In the genomic region with DNA sequence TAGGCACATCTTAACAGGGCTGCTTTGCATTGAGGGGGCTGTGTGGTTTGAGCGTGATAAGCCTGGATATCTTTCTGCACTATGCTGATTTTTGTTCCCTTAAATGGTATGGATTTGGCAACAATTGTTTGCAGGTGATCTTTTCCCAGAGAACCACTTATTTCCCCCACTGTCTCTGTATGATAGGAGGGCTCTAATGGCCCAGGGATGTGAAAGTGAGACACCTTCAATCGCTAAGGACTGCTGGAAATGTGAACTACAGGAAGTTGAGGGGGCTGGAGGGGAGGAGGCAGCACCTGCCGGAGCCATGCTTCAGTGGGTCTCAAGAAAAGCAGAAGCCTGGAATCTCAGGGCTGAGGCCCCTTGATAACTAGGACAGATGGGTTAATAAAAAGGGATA, we compare ENCODE assay signal across 1 cellular context.
A peak's percentile ranks its signal among the peaks of the same experiment; 100 is the strongest.
TF ChIP-seq lines count a peak whose summit lies in the region.

No MANE protein-coding gene starts in this region.

TF ChIP-seq in GM12878, 131 proteins besides CTCF, POLR2A, EP300 and RAD21 (continued from another document and continues in another):
- TF ChIP-seq, protein P1, sequence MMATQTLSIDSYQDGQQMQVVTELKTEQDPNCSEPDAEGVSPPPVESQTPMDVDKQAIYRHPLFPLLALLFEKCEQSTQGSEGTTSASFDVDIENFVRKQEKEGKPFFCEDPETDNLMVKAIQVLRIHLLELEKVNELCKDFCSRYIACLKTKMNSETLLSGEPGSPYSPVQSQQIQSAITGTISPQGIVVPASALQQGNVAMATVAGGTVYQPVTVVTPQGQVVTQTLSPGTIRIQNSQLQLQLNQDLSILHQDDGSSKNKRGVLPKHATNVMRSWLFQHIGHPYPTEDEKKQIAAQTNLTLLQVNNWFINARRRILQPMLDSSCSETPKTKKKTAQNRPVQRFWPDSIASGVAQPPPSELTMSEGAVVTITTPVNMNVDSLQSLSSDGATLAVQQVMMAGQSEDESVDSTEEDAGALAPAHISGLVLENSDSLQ (IDR thresholded peaks at IDR 0.05), result no peak
- TF ChIP-seq, protein P2, sequence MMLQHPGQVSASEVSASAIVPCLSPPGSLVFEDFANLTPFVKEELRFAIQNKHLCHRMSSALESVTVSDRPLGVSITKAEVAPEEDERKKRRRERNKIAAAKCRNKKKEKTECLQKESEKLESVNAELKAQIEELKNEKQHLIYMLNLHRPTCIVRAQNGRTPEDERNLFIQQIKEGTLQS (IDR thresholded peaks at IDR 0.05; ENCODE audit: borderline replicate concordance, extremely low read depth, low read depth, low read length), result no peak
- TF ChIP-seq ZSCAN29 (IDR thresholded peaks at IDR 0.05) (no peak), ZZZ3 (IDR thresholded peaks at IDR 0.05; ENCODE audit: control insufficient read depth, insufficient read length, low read depth) (no peak), ZBED1 (IDR thresholded peaks at IDR 0.05; ENCODE audit: borderline replicate concordance) (no peak), ESRRA (IDR thresholded peaks at IDR 0.05; ENCODE audit: low read length) (no peak), TCF3 (IDR thresholded peaks at IDR 0.05; ENCODE audit: borderline replicate concordance, insufficient read depth, low read depth, low read length) (peak; percentile 81; the same call in 1 of the 2 replicates), TCF12 (IDR thresholded peaks at IDR 0.05; ENCODE audit: low read depth, low read length) (peak; percentile 91; the same call in 1 of the 2 replicates), CEBPB (IDR thresholded peaks at IDR 0.05; ENCODE audit: borderline replicate concordance in 1 of 2, low read depth in 2 of 2, low read length in 2 of 2) (no peak), EGR1 (IDR thresholded peaks at IDR 0.05; ENCODE audit: borderline replicate concordance in 1 of 2, low read depth in 2 of 2, low read length in 2 of 2) (peak in 1 of 2 experiments; percentile 33; a peak in 1 of 3 replicates), LARP7 (IDR thresholded peaks at IDR 0.05) (no peak), MEF2A (IDR thresholded peaks at IDR 0.05; ENCODE audit: insufficient read depth, low read depth, low read length) (0 out of 2 replicates have a peak, but pooled peaks have one; percentile 38), SIX5 (IDR thresholded peaks at IDR 0.05; ENCODE audit: low read depth, low read length, severe bottlenecking) (no peak), BMI1 (IDR thresholded peaks at IDR 0.05; ENCODE audit: borderline replicate concordance) (no peak), SMARCA5 (IDR thresholded peaks at IDR 0.05) (no peak), RUNX3 (IDR thresholded peaks at IDR 0.05; ENCODE audit: low read length) (peak; percentile 55), IKZF1 (conservative IDR thresholded peaks at IDR 0.05) (peak; percentile 86), CHD2 (IDR thresholded peaks at IDR 0.05; ENCODE audit: borderline replicate concordance, low read depth, low read length) (no peak), CBFB (IDR thresholded peaks at IDR 0.05; ENCODE audit: low read depth) (no peak), IRF4 (IDR thresholded peaks at IDR 0.05; ENCODE audit: low read depth, low read length) (no peak), ATF7 (IDR thresholded peaks at IDR 0.05; ENCODE audit: low read depth) (no peak), CBX3 (IDR thresholded peaks at IDR 0.05; ENCODE audit: borderline replicate concordance, low read depth) (no peak), RCOR1 (conservative IDR thresholded peaks at IDR 0.05; ENCODE audit: low read depth, low read length) (no peak), STAT3 (IDR thresholded peaks at IDR 0.05; ENCODE audit: low read depth, low read length) (no peak), IKZF2 (IDR thresholded peaks at IDR 0.05) (peak; percentile 81 to 83), SMC3 (IDR thresholded peaks at IDR 0.05; ENCODE audit: borderline replicate concordance, low read length) (no peak), NFYA (IDR thresholded peaks at IDR 0.05; ENCODE audit: borderline replicate concordance, low read depth, low read length) (no peak), YBX1 (IDR thresholded peaks at IDR 0.05) (no peak), BHLHE40 (IDR thresholded peaks at IDR 0.05; ENCODE audit: borderline replicate concordance in 1 of 2, low read depth in 2 of 2, low read length in 1 of 2) (peak; percentile 56 to 74; a peak in 2 of 4 replicates), ASH2L (IDR thresholded peaks at IDR 0.05; ENCODE audit: borderline replicate concordance, low read depth) (no peak), EZH2 (IDR thresholded peaks at IDR 0.05; ENCODE audit: borderline replicate concordance, control insufficient read depth, low read depth, low read length) (no peak), MYB (IDR thresholded peaks at IDR 0.05; ENCODE audit: borderline replicate concordance, low read depth, low read length) (no peak), POLR2AphosphoS5 (IDR thresholded peaks at IDR 0.05; ENCODE audit: low read length) (no peak), NFIC (IDR thresholded peaks at IDR 0.05; ENCODE audit: low read depth, low read length) (peak; percentile 80; the same call in 1 of the 2 replicates), SMAD5 (IDR thresholded peaks at IDR 0.05; ENCODE audit: low read depth) (no peak), FOXK2 (IDR thresholded peaks at IDR 0.05) (no peak), POLR2AphosphoS2 (IDR thresholded peaks at IDR 0.05; ENCODE audit: low read depth, low read length) (no peak), RB1 (IDR thresholded peaks at IDR 0.05; ENCODE audit: borderline replicate concordance) (no peak), NR2C1 (IDR thresholded peaks at IDR 0.05) (no peak), SPI1 (IDR thresholded peaks at IDR 0.05; ENCODE audit: borderline replicate concordance, insufficient read depth, low read depth, low read length) (peak; percentile 82; the same call in 1 of the 2 replicates), YY1 (IDR thresholded peaks at IDR 0.05; ENCODE audit: low read depth, low read length) (no peak), KLF5 (IDR thresholded peaks at IDR 0.05; ENCODE audit: partially characterized antibody) (no peak), JUNB (IDR thresholded peaks at IDR 0.05) (no peak)
- TF ChIP-seq, protein P3, sequence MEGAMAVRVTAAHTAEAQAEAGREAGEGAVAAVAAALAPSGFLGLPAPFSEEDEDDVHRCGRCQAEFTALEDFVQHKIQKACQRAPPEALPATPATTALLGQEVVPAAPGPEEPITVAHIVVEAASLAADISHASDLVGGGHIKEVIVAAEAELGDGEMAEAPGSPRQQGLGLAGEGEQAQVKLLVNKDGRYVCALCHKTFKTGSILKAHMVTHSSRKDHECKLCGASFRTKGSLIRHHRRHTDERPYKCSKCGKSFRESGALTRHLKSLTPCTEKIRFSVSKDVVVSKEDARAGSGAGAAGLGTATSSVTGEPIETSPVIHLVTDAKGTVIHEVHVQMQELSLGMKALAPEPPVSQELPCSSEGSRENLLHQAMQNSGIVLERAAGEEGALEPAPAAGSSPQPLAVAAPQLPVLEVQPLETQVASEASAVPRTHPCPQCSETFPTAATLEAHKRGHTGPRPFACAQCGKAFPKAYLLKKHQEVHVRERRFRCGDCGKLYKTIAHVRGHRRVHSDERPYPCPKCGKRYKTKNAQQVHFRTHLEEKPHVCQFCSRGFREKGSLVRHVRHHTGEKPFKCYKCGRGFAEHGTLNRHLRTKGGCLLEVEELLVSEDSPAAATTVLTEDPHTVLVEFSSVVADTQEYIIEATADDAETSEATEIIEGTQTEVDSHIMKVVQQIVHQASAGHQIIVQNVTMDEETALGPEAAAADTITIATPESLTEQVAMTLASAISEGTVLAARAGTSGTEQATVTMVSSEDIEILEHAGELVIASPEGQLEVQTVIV (IDR thresholded peaks at IDR 0.05; ENCODE audit: borderline replicate concordance, partially characterized antibody), result no peak
- TF ChIP-seq, protein P4, sequence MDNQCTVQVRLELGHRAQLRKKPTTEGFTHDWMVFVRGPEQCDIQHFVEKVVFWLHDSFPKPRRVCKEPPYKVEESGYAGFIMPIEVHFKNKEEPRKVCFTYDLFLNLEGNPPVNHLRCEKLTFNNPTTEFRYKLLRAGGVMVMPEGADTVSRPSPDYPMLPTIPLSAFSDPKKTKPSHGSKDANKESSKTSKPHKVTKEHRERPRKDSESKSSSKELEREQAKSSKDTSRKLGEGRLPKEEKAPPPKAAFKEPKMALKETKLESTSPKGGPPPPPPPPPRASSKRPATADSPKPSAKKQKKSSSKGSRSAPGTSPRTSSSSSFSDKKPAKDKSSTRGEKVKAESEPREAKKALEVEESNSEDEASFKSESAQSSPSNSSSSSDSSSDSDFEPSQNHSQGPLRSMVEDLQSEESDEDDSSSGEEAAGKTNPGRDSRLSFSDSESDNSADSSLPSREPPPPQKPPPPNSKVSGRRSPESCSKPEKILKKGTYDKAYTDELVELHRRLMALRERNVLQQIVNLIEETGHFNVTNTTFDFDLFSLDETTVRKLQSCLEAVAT (IDR thresholded peaks at IDR 0.05), result no peak
- TF ChIP-seq, protein P5, sequence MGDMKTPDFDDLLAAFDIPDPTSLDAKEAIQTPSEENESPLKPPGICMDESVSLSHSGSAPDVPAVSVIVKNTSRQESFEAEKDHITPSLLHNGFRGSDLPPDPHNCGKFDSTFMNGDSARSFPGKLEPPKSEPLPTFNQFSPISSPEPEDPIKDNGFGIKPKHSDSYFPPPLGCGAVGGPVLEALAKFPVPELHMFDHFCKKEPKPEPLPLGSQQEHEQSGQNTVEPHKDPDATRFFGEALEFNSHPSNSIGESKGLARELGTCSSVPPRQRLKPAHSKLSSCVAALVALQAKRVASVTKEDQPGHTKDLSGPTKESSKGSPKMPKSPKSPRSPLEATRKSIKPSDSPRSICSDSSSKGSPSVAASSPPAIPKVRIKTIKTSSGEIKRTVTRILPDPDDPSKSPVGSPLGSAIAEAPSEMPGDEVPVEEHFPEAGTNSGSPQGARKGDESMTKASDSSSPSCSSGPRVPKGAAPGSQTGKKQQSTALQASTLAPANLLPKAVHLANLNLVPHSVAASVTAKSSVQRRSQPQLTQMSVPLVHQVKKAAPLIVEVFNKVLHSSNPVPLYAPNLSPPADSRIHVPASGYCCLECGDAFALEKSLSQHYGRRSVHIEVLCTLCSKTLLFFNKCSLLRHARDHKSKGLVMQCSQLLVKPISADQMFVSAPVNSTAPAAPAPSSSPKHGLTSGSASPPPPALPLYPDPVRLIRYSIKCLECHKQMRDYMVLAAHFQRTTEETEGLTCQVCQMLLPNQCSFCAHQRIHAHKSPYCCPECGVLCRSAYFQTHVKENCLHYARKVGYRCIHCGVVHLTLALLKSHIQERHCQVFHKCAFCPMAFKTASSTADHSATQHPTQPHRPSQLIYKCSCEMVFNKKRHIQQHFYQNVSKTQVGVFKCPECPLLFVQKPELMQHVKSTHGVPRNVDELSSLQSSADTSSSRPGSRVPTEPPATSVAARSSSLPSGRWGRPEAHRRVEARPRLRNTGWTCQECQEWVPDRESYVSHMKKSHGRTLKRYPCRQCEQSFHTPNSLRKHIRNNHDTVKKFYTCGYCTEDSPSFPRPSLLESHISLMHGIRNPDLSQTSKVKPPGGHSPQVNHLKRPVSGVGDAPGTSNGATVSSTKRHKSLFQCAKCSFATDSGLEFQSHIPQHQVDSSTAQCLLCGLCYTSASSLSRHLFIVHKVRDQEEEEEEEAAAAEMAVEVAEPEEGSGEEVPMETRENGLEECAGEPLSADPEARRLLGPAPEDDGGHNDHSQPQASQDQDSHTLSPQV (IDR thresholded peaks at IDR 0.05), result no peak
- TF ChIP-seq, protein P6, sequence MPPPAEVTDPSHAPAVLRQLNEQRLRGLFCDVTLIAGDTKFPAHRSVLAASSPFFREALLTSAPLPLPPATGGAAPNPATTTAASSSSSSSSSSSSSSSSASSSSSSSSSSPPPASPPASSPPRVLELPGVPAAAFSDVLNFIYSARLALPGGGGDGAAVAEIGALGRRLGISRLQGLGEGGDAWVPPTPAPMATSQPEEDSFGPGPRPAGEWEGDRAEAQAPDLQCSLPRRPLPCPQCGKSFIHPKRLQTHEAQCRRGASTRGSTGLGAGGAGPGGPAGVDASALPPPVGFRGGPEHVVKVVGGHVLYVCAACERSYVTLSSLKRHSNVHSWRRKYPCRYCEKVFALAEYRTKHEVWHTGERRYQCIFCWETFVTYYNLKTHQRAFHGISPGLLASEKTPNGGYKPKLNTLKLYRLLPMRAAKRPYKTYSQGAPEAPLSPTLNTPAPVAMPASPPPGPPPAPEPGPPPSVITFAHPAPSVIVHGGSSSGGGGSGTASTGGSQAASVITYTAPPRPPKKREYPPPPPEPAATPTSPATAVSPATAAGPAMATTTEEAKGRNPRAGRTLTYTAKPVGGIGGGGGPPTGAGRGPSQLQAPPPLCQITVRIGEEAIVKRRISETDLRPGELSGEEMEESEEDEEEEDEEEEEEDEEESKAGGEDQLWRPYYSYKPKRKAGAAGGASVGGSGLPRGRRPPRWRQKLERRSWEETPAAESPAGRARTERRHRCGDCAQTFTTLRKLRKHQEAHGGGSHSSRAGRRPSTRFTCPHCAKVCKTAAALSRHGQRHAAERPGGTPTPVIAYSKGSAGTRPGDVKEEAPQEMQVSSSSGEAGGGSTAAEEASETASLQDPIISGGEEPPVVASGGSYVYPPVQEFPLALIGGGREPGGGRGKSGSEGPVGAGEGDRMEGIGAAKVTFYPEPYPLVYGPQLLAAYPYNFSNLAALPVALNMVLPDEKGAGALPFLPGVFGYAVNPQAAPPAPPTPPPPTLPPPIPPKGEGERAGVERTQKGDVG (CRISPR knock-in tag; IDR thresholded peaks at IDR 0.05), result no peak
- TF ChIP-seq, protein P7, sequence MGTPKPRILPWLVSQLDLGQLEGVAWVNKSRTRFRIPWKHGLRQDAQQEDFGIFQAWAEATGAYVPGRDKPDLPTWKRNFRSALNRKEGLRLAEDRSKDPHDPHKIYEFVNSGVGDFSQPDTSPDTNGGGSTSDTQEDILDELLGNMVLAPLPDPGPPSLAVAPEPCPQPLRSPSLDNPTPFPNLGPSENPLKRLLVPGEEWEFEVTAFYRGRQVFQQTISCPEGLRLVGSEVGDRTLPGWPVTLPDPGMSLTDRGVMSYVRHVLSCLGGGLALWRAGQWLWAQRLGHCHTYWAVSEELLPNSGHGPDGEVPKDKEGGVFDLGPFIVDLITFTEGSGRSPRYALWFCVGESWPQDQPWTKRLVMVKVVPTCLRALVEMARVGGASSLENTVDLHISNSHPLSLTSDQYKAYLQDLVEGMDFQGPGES (IDR thresholded peaks at IDR 0.05), result no peak
- TF ChIP-seq, protein P8, sequence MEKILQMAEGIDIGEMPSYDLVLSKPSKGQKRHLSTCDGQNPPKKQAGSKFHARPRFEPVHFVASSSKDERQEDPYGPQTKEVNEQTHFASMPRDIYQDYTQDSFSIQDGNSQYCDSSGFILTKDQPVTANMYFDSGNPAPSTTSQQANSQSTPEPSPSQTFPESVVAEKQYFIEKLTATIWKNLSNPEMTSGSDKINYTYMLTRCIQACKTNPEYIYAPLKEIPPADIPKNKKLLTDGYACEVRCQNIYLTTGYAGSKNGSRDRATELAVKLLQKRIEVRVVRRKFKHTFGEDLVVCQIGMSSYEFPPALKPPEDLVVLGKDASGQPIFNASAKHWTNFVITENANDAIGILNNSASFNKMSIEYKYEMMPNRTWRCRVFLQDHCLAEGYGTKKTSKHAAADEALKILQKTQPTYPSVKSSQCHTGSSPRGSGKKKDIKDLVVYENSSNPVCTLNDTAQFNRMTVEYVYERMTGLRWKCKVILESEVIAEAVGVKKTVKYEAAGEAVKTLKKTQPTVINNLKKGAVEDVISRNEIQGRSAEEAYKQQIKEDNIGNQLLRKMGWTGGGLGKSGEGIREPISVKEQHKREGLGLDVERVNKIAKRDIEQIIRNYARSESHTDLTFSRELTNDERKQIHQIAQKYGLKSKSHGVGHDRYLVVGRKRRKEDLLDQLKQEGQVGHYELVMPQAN (conservative IDR thresholded peaks at IDR 0.05), result no peak
